ENCODE assay signal across 1 cellular context in the genomic region with DNA sequence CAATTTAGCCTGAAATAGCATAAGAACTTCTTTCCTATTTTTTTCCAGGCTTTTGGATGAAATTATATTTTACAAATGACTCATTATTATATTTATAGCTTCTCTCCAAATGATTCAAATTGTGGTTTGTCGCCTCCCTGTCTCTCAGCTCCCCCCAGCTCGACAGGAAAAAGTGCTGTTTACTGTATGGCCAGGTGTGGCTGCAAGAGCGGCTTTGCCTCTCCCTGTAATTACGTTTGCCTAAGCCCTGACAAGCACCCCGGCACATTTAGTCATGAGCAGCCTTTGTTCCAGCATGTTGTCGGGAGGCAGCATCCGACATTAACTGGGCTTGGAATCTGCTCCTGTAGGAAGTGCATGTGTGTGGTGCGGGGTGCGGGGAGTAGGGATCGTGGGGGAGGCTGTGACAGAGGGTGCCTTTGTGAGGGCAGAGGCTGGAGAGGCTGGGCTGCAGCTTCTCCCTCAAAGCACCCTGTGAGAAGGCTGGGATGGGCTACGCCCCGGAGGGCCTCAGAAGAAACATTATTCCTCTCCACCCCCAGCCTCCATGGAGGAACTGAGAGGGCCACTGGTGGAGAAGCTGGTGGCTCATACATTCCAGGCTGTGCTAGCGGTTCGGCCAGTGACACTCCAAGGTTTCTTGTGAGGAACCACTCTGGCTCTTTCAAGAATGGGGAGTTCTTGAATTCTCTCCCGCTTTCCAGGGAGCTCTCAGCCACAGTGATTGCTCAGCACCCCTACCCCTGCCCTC.
TF ChIP-seq lines count a peak whose summit lies in the region.

No MANE protein-coding gene starts in this region.

TF ChIP-seq in SK-N-SH treated with all-trans-retinoic acid at 6 μM for 48 hours, 23 proteins besides CTCF, POLR2A, EP300 and RAD21 (continued from another document):
- TF ChIP-seq, protein P1, sequence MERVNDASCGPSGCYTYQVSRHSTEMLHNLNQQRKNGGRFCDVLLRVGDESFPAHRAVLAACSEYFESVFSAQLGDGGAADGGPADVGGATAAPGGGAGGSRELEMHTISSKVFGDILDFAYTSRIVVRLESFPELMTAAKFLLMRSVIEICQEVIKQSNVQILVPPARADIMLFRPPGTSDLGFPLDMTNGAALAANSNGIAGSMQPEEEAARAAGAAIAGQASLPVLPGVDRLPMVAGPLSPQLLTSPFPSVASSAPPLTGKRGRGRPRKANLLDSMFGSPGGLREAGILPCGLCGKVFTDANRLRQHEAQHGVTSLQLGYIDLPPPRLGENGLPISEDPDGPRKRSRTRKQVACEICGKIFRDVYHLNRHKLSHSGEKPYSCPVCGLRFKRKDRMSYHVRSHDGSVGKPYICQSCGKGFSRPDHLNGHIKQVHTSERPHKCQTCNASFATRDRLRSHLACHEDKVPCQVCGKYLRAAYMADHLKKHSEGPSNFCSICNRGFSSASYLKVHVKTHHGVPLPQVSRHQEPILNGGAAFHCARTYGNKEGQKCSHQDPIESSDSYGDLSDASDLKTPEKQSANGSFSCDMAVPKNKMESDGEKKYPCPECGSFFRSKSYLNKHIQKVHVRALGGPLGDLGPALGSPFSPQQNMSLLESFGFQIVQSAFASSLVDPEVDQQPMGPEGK (CRISPR knock-in tag; IDR thresholded peaks at IDR 0.05; ENCODE audit: borderline replicate concordance), result no peak
- TF ChIP-seq, protein P2, sequence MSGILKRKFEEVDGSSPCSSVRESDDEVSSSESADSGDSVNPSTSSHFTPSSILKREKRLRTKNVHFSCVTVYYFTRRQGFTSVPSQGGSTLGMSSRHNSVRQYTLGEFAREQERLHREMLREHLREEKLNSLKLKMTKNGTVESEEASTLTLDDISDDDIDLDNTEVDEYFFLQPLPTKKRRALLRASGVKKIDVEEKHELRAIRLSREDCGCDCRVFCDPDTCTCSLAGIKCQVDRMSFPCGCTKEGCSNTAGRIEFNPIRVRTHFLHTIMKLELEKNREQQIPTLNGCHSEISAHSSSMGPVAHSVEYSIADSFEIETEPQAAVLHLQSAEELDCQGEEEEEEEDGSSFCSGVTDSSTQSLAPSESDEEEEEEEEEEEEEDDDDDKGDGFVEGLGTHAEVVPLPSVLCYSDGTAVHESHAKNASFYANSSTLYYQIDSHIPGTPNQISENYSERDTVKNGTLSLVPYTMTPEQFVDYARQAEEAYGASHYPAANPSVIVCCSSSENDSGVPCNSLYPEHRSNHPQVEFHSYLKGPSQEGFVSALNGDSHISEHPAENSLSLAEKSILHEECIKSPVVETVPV (CRISPR knock-in tag; IDR thresholded peaks at IDR 0.05), result no peak
- TF ChIP-seq ISL1 (CRISPR knock-in tag; IDR thresholded peaks at IDR 0.05) (no peak), ZNF70 (CRISPR knock-in tag; IDR thresholded peaks at IDR 0.05) (no peak), OSR1 (CRISPR knock-in tag; IDR thresholded peaks at IDR 0.05) (no peak)
- TF ChIP-seq, protein P3, sequence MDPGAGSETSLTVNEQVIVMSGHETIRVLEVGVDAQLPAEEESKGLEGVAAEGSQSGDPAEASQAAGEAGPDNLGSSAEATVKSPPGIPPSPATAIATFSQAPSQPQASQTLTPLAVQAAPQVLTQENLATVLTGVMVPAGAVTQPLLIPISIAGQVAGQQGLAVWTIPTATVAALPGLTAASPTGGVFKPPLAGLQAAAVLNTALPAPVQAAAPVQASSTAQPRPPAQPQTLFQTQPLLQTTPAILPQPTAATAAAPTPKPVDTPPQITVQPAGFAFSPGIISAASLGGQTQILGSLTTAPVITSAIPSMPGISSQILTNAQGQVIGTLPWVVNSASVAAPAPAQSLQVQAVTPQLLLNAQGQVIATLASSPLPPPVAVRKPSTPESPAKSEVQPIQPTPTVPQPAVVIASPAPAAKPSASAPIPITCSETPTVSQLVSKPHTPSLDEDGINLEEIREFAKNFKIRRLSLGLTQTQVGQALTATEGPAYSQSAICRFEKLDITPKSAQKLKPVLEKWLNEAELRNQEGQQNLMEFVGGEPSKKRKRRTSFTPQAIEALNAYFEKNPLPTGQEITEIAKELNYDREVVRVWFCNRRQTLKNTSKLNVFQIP (CRISPR knock-in tag; IDR thresholded peaks at IDR 0.05; ENCODE audit: borderline replicate concordance, low read depth), result no peak
